Comparison of ENCODE assay signal across 1 cellular context in genomic region chr20:64105846-64106434, GRCh38.
TF ChIP-seq lines count a peak whose summit lies in the region.

No MANE protein-coding gene starts in this region.

TF ChIP-seq in K562, 482 proteins besides CTCF, POLR2A, EP300 and RAD21:
- peak; percentile 45 to 62; a peak in 3 of 4 replicates for TF ChIP-seq NRF1 (conservative IDR thresholded peaks at IDR 0.05 in 1 of 2, IDR thresholded peaks at IDR 0.05 in 1 of 2)
- peak; percentile 30 for TF ChIP-seq HNRNPLL (IDR thresholded peaks at IDR 0.05; ENCODE audit: low read depth, low read length, poor library complexity, severe bottlenecking)
- no peak for TF ChIP-seq SAFB2 (IDR thresholded peaks at IDR 0.05; ENCODE audit: borderline replicate concordance, low read depth, low read length, severe bottlenecking)
- TF ChIP-seq REST (CRISPR knock-in tag; IDR thresholded peaks at IDR 0.05; ENCODE audit: low read depth), result no peak
- TF ChIP-seq ZNF12 (CRISPR knock-in tag; IDR thresholded peaks at IDR 0.05), result no peak
